ENCODE assay signal across 22 cellular contexts in genomic region chr15:95449229-95449628, GRCh38.
"Had no signal": no experiment of that assay in that cellular context is flagged by ENCODE, and none has a peak within 500 bp of the region (broad histone marks: within the 10 kb centered on the region; RNA-seq: fewer than 3 reads in every experiment).

No MANE protein-coding gene starts in this region.

- H3K27me3 ChIP-seq: heart right ventricle, neutrophil, ovary, upper lobe of left lung had no signal

- H3K4me1 ChIP-seq: upper lobe of left lung had no signal

- H3K4me3 ChIP-seq: heart right ventricle, lung, ovary, upper lobe of left lung had no signal

- H3K9me3 ChIP-seq: heart right ventricle, neutrophil, ovary, upper lobe of left lung had no signal

- H3K27ac Mint-ChIP-seq: activated CD4-positive, alpha-beta memory T cell treated with anti-CD3 and anti-CD28 coated beads, Interleukin-2, amount 10 ng/mL, durations not matched to agents 7 days and 5 days; activated CD4-positive, alpha-beta T cell treated with anti-CD3 and anti-CD28 coated beads, Interleukin-2, amount 10 ng/mL, durations not matched to agents 24 days and 14 days; activated naive CD4-positive, alpha-beta T cell treated with anti-CD3 and anti-CD28 coated beads for 36 hours; activated naive CD8-positive, alpha-beta T cell treated with anti-CD3 and anti-CD28 coated beads, Interleukin-2, amount 10 ng/mL, durations not matched to agents 7 days and 5 days; activated T-cell treated with anti-CD3 and anti-CD28 coated beads, Interleukin-2, amount 50 U/mL, for 72 hours; naive thymus-derived CD4-positive, alpha-beta T cell; T-helper 1 cell treated with Interleukin-12 subunit alpha and Interleukin-12 subunit beta and Interleukin-4 antibody, amounts not matched to agents 30 μg/mL and 1 μg/mL, for 36 hours had no signal

- H3K27me3 Mint-ChIP-seq: activated CD4-positive, alpha-beta memory T cell treated with anti-CD3 and anti-CD28 coated beads, Interleukin-2, amount 10 ng/mL, durations not matched to agents 7 days and 5 days had no signal

- H3K36me3 ChIP-seq: heart right ventricle, neutrophil, ovary, upper lobe of left lung had no signal

- H3K27ac ChIP-seq: heart right ventricle, neutrophil, ovary, upper lobe of left lung had no signal

- H3K9me3 Mint-ChIP-seq: activated CD4-positive, alpha-beta memory T cell treated with anti-CD3 and anti-CD28 coated beads, Interleukin-2, amount 10 ng/mL, durations not matched to agents 7 days and 5 days; activated naive CD4-positive, alpha-beta T cell treated with anti-CD3 and anti-CD28 coated beads for 36 hours; activated T-cell treated with anti-CD3 and anti-CD28 coated beads, Interleukin-2, amount 50 U/mL, for 72 hours had no signal

- DNase-seq: activated CD4-positive, alpha-beta memory T cell treated with anti-CD3 and anti-CD28 coated beads, Interleukin-2, amount 10 ng/mL, durations not matched to agents 7 days and 5 days; activated CD4-positive, alpha-beta T cell treated with anti-CD3 and anti-CD28 coated beads, Interleukin-2, amount 10 ng/mL, durations not matched to agents 24 days and 14 days; activated effector memory CD4-positive, alpha-beta T cell treated with Interleukin-2 at 50 U/mL for 16 hours; activated naive CD4-positive, alpha-beta T cell treated with anti-CD3 and anti-CD28 coated beads for 36 hours; activated naive CD8-positive, alpha-beta T cell treated with anti-CD3 and anti-CD28 coated beads, Interleukin-2, amount 10 ng/mL, durations not matched to agents 7 days and 5 days; activated T-cell treated with anti-CD3 and anti-CD28 coated beads, Interleukin-2, amount 50 U/mL, for 72 hours; amygdala; erythroblast; heart right ventricle; kidney; naive thymus-derived CD4-positive, alpha-beta T cell; ovary; right cardiac atrium; stimulated activated CD4-positive, alpha-beta T cell treated with anti-CD3 and anti-CD28 coated beads, Interleukin-12 subunit alpha, Interleukin-12 subunit beta, amount 100 ng/mL, for 4 hours; stimulated activated CD4-positive, alpha-beta T cell treated with anti-CD3 and anti-CD28 coated beads, Interleukin-4, amount 100 ng/mL, for 4 hours; stimulated activated naive CD8-positive, alpha-beta T cell treated with anti-CD3 and anti-CD28 coated beads, Interleukin-15, Interleukin-2, amounts not matched to agents 100 U/mL and 50 U/mL, for 24 hours; T1000; upper lobe of left lung had no signal

- ATAC-seq: activated CD4-positive, CD25-positive, alpha-beta regulatory T cell treated with anti-CD3 and anti-CD28 coated beads, Interleukin-2, amount 50 U/mL, for 24 hours; activated T-cell treated with anti-CD3 and anti-CD28 coated beads, Interleukin-2, amount 50 U/mL, for 72 hours; heart right ventricle; naive thymus-derived CD4-positive, alpha-beta T cell; right cardiac atrium; stimulated activated naive CD8-positive, alpha-beta T cell treated with anti-CD3 and anti-CD28 coated beads, Interleukin-15, Interleukin-2, amounts not matched to agents 100 U/mL and 50 U/mL, for 24 hours had no signal

- H3K4me3 Mint-ChIP-seq: activated CD4-positive, alpha-beta memory T cell treated with anti-CD3 and anti-CD28 coated beads, Interleukin-2, amount 10 ng/mL, durations not matched to agents 7 days and 5 days; activated CD4-positive, alpha-beta T cell treated with anti-CD3 and anti-CD28 coated beads, Interleukin-2, amount 10 ng/mL, durations not matched to agents 24 days and 14 days; activated naive CD4-positive, alpha-beta T cell treated with anti-CD3 and anti-CD28 coated beads for 36 hours; activated naive CD8-positive, alpha-beta T cell treated with anti-CD3 and anti-CD28 coated beads, Interleukin-2, amount 10 ng/mL, durations not matched to agents 7 days and 5 days; activated T-cell treated with anti-CD3 and anti-CD28 coated beads, Interleukin-2, amount 50 U/mL, for 72 hours; T-helper 1 cell treated with Interleukin-12 subunit alpha and Interleukin-12 subunit beta and Interleukin-4 antibody, amounts not matched to agents 30 μg/mL and 1 μg/mL, for 36 hours had no signal
